In the genomic region with DNA sequence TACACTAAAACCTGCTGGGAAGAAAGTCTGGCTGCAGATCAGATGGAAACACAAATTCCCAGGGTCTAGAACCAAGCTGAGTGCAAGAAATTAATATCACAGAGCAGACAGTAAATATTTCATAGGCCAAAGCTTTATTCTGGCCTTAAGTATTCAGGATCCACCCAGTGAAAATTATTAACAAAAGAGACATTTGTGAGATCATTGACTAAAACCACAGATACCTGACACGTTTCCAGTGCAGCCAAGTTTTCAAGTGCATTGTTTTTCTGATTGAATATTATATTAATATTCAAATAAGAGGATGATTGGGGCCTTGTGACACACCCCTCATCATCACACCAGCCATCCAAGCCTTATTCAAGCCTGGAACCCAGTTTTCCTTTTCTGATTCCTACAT, we compare ENCODE assay signal across 1 cellular context.
TF ChIP-seq lines count a peak whose summit lies in the region.

No MANE protein-coding gene starts in this region.

TF ChIP-seq in WTC11, 78 proteins besides CTCF, POLR2A, EP300 and RAD21 (continued from another document):
- TF ChIP-seq, protein P1, sequence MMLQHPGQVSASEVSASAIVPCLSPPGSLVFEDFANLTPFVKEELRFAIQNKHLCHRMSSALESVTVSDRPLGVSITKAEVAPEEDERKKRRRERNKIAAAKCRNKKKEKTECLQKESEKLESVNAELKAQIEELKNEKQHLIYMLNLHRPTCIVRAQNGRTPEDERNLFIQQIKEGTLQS (CRISPR knock-in tag; conservative IDR thresholded peaks at IDR 0.05), result no peak
- TF ChIP-seq NR1H2 (CRISPR knock-in tag; IDR thresholded peaks at IDR 0.05), result no peak
- TF ChIP-seq, protein P2, sequence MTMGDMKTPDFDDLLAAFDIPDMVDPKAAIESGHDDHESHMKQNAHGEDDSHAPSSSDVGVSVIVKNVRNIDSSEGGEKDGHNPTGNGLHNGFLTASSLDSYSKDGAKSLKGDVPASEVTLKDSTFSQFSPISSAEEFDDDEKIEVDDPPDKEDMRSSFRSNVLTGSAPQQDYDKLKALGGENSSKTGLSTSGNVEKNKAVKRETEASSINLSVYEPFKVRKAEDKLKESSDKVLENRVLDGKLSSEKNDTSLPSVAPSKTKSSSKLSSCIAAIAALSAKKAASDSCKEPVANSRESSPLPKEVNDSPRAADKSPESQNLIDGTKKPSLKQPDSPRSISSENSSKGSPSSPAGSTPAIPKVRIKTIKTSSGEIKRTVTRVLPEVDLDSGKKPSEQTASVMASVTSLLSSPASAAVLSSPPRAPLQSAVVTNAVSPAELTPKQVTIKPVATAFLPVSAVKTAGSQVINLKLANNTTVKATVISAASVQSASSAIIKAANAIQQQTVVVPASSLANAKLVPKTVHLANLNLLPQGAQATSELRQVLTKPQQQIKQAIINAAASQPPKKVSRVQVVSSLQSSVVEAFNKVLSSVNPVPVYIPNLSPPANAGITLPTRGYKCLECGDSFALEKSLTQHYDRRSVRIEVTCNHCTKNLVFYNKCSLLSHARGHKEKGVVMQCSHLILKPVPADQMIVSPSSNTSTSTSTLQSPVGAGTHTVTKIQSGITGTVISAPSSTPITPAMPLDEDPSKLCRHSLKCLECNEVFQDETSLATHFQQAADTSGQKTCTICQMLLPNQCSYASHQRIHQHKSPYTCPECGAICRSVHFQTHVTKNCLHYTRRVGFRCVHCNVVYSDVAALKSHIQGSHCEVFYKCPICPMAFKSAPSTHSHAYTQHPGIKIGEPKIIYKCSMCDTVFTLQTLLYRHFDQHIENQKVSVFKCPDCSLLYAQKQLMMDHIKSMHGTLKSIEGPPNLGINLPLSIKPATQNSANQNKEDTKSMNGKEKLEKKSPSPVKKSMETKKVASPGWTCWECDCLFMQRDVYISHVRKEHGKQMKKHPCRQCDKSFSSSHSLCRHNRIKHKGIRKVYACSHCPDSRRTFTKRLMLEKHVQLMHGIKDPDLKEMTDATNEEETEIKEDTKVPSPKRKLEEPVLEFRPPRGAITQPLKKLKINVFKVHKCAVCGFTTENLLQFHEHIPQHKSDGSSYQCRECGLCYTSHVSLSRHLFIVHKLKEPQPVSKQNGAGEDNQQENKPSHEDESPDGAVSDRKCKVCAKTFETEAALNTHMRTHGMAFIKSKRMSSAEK (CRISPR knock-in tag; IDR thresholded peaks at IDR 0.05; ENCODE audit: borderline replicate concordance), result no peak
- no peak for TF ChIP-seq IRF1 (CRISPR knock-in tag; IDR thresholded peaks at IDR 0.05)
- TF ChIP-seq RELA (CRISPR knock-in tag; IDR thresholded peaks at IDR 0.05; ENCODE audit: borderline replicate concordance), result no peak
- TF ChIP-seq MXD4 (CRISPR knock-in tag; IDR thresholded peaks at IDR 0.05; ENCODE audit: borderline replicate concordance), result no peak
TF ChIP-seq in WTC11: peak in this region for 0.
